Comparison of ENCODE assay signal across 1 cellular context in genomic region chr3:18444597-18445420, GRCh38.
TF ChIP-seq lines count a peak whose summit lies in the region.

No MANE protein-coding gene starts in this region.

TF ChIP-seq in WTC11, 78 proteins besides CTCF, POLR2A, EP300 and RAD21 (continued from another document):
- no peak for TF ChIP-seq ZNF532 (CRISPR knock-in tag; IDR thresholded peaks at IDR 0.05; ENCODE audit: borderline replicate concordance)
